In genomic region chr14:69034612-69035262, GRCh38 we compare ENCODE assay signal across 19 cellular contexts. TPM values are rescaled to one million over a fixed set of nuclear protein-coding genes. Genes with fewer than 3 reads are reported as not detected.
DNase-seq lines count a peak whose midpoint lies in the region; ATAC-seq and TF ChIP-seq lines count a peak whose summit lies in the region.
"Had no signal": no experiment of that assay in that cellular context is flagged by ENCODE, and none has a peak within 500 bp of the region (broad histone marks: within the 10 kb centered on the region; RNA-seq: fewer than 3 reads in every experiment).

No MANE protein-coding gene starts in this region.

- H3K36me3 ChIP-seq in HUES48 (ENCODE audit: control insufficient read depth, insufficient read depth, low read length) = no peaks in the 10 kb centered on the region
- no peaks in the 10 kb centered on the region for H3K36me3 ChIP-seq in brain microvascular endothelial cell (replicated peaks)
- H3K36me3 ChIP-seq: gastrocnemius medialis, neural progenitor cell, thyroid gland had no signal

- H3K27ac ChIP-seq in AG04450 (ENCODE audit: low read depth, low read length) (peak overlapping the region; percentile 49), HUES48 (ENCODE audit: low read depth, low read length) (peak overlapping the region; percentile 6), brain microvascular endothelial cell (peak overlapping the region; percentile 59)
- H3K27ac ChIP-seq: gastrocnemius medialis, neural progenitor cell, thyroid gland had no signal

- DNase-seq in AG04450 (ENCODE audit: low read depth, low spot score) (no peak), brain microvascular endothelial cell (peak; percentile 65), iPS-NIHi11 (ENCODE audit: low spot score) (peak; percentile 23), NCI-H146 treated with DMSO at 0.1 percent for 48 hours (lab: John Stamatoyannopoulos, UW; ENCODE audit: unreplicated experiment) (no peak), NCI-H2227 treated with DMSO at 0.1 percent for 48 hours (lab: John Stamatoyannopoulos, UW) (no peak), RPMI8226 (no peak)
- DNase-seq: ACHN; CD4-positive, alpha-beta memory T cell; gastrocnemius medialis; left cardiac atrium; NCI-H2081; NCI-H526; OCI-M1; stimulated activated CD4-positive, alpha-beta T cell treated with anti-CD3 and anti-CD28 coated beads, Interleukin-12 subunit alpha, Interleukin-12 subunit beta, amount 100 ng/mL, for 4 hours; thyroid gland had no signal

- H3K27me3 ChIP-seq in AG04450 (ENCODE audit: control insufficient read depth, insufficient read depth, low read length) (no peaks in the 10 kb centered on the region), HUES48 (ENCODE audit: control insufficient read depth, insufficient read depth, low read length) (no peaks in the 10 kb centered on the region), brain microvascular endothelial cell (replicated peaks) (no peaks in the 10 kb centered on the region)
- H3K27me3 ChIP-seq: gastrocnemius medialis, neural progenitor cell, thyroid gland had no signal

- H3K9me3 ChIP-seq in AG04450 (ENCODE audit: control insufficient read depth, insufficient read depth, low read length) (no peaks in the 10 kb centered on the region), HUES48 (ENCODE audit: control insufficient read depth, insufficient read depth, low read length) (no peaks in the 10 kb centered on the region)
- H3K9me3 ChIP-seq: gastrocnemius medialis, thyroid gland had no signal

- TF ChIP-seq CTCF in AG04450 (IDR thresholded peaks at IDR 0.05; ENCODE audit: low read depth, low read length) = 0 out of 2 replicates have a peak, but pooled peaks have one; percentile 13
- peak; percentile 40 for TF ChIP-seq CTCF in brain microvascular endothelial cell (IDR thresholded peaks at IDR 0.05; ENCODE audit: low read depth, low read length, missing control alignments)

- H3K4me1 ChIP-seq in HUES48 (ENCODE audit: control insufficient read depth, insufficient read depth, low read length) = peaks cover 37% of the 10 kb centered on the region

- in situ Hi-C loops in brain microvascular endothelial cell (cut with HindIII; ENCODE audit: low pct_ligation_motif_present, low sequenced_read_pairs) = no loop called here

- CTCF ChIA-PET in AG04450 (lab: Charles Lee) = interaction anchor here (1.5 kb wide), 1 partner anchor 67 kb away, joined by 5 read pairs; no protein-coding TSS in a partner anchor

- POLR2A ChIA-PET in AG04450 (lab: Yijun Ruan, JAX) = interaction anchor here (0.5 to 1.2 kb wide), 2 partner anchors 16 to 48 kb away, joined by 3 to 7 read pairs; no protein-coding TSS in a partner anchor

- no peak for ATAC-seq in GM21515 (IDR thresholded peaks at IDR 0.05; ENCODE audit: unreplicated experiment)
- ATAC-seq: activated CD4-positive, CD25-positive, alpha-beta regulatory T cell treated with anti-CD3 and anti-CD28 coated beads, Interleukin-2, amount 50 U/mL, for 24 hours; gastrocnemius medialis; left cardiac atrium had no signal

- H3K4me3 ChIP-seq in AG04450 (ENCODE audit: low read depth, low read length) (no peak overlapping the region), HUES48 (ENCODE audit: low read depth, low read length) (no peak overlapping the region), brain microvascular endothelial cell (ENCODE audit: low read depth, low read length) (no peak overlapping the region)
- H3K4me3 ChIP-seq: gastrocnemius medialis, neural progenitor cell, thyroid gland had no signal

- no peak overlapping the region for H3K9ac ChIP-seq in HUES48 (ENCODE audit: low read depth, low read length)
- H3K9ac ChIP-seq: neural progenitor cell had no signal

RNA-seq across cellular contexts. Expression of gene ACTN1, which starts 55.6 kb away (rescaled TPM):
- 641 and 751 TPM in 2 replicates for polyA plus RNA-seq in AG04450 (2011; rRNA removed)
- polyA minus RNA-seq in AG04450 (2011; rRNA and poly(A)+ RNA removed) = 1,243 and 1,580 TPM in 2 replicates

Comparison
In these comparisons a context has a peak if more than half of its experiments do, and no peak if none do; other contexts are left out.
1. DNase-seq: peak in brain microvascular endothelial cell (single experiment) and iPS-NIHi11 (single experiment); none in AG04450 (single experiment), NCI-H146 treated with DMSO at 0.1 percent for 48 hours (single experiment), NCI-H2227 treated with DMSO at 0.1 percent for 48 hours (single experiment) and RPMI8226 (single experiment).
2. H3K27ac ChIP-seq: peak in every context shown above with its lines; median percentile 59 in brain microvascular endothelial cell; 49 in AG04450; 6 in HUES48.